Comparison of ENCODE assay signal across 2 cellular contexts in the genomic region with DNA sequence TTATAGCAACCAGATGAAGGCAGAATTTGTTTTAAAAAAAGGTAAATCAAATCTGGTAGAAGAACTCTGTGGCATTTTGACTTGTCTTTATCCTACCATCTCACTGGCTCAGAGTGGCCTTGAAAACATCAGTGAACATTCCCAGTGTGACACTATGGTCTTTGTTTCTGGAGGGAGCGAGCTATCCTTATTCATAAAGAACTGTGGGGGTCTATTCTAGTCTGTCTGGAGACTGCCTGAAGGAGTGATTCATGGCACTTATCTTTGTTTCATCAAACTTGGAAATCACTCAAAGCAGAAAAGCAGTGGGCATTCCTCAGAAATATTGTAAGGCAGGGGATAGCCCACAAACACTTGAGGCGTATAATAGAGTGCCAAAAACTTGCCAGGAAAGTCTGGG.
TF ChIP-seq lines count a peak whose summit lies in the region.

No MANE protein-coding gene starts in this region.

TF ChIP-seq in SK-N-SH treated with all-trans-retinoic acid at 6 μM for 48 hours, 23 proteins besides CTCF, POLR2A, EP300 and RAD21 (continued from another document):
- TF ChIP-seq, protein P1, sequence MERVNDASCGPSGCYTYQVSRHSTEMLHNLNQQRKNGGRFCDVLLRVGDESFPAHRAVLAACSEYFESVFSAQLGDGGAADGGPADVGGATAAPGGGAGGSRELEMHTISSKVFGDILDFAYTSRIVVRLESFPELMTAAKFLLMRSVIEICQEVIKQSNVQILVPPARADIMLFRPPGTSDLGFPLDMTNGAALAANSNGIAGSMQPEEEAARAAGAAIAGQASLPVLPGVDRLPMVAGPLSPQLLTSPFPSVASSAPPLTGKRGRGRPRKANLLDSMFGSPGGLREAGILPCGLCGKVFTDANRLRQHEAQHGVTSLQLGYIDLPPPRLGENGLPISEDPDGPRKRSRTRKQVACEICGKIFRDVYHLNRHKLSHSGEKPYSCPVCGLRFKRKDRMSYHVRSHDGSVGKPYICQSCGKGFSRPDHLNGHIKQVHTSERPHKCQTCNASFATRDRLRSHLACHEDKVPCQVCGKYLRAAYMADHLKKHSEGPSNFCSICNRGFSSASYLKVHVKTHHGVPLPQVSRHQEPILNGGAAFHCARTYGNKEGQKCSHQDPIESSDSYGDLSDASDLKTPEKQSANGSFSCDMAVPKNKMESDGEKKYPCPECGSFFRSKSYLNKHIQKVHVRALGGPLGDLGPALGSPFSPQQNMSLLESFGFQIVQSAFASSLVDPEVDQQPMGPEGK (CRISPR knock-in tag; IDR thresholded peaks at IDR 0.05; ENCODE audit: borderline replicate concordance): peak; percentile 34; the same call in 1 of the 2 replicates
- TF ChIP-seq PPARA (CRISPR knock-in tag; IDR thresholded peaks at IDR 0.05; ENCODE audit: borderline replicate concordance) (no peak), TCF4 (CRISPR knock-in tag; IDR thresholded peaks at IDR 0.05; ENCODE audit: borderline replicate concordance) (peak; percentile 31; the same call in 1 of the 2 replicates), TOX (CRISPR knock-in tag; IDR thresholded peaks at IDR 0.05; ENCODE audit: borderline replicate concordance) (no peak), SNAI2 (CRISPR knock-in tag; IDR thresholded peaks at IDR 0.05) (no peak), ZC3H10 (CRISPR knock-in tag; IDR thresholded peaks at IDR 0.05) (no peak), BACH2 (CRISPR knock-in tag; IDR thresholded peaks at IDR 0.05; ENCODE audit: borderline replicate concordance) (no peak), OSR1 (CRISPR knock-in tag; IDR thresholded peaks at IDR 0.05) (no peak), ZNF8 (CRISPR knock-in tag; IDR thresholded peaks at IDR 0.05) (no peak), ESRRG (CRISPR knock-in tag; IDR thresholded peaks at IDR 0.05) (no peak), ZFP30 (CRISPR knock-in tag; IDR thresholded peaks at IDR 0.05) (no peak), ZFP3 (CRISPR knock-in tag; IDR thresholded peaks at IDR 0.05) (0 out of 2 replicates have a peak, but pooled peaks have one; percentile 19), GLIS3 (CRISPR knock-in tag; IDR thresholded peaks at IDR 0.05) (no peak), RARB (CRISPR knock-in tag; IDR thresholded peaks at IDR 0.05) (no peak)
- TF ChIP-seq, protein P2, sequence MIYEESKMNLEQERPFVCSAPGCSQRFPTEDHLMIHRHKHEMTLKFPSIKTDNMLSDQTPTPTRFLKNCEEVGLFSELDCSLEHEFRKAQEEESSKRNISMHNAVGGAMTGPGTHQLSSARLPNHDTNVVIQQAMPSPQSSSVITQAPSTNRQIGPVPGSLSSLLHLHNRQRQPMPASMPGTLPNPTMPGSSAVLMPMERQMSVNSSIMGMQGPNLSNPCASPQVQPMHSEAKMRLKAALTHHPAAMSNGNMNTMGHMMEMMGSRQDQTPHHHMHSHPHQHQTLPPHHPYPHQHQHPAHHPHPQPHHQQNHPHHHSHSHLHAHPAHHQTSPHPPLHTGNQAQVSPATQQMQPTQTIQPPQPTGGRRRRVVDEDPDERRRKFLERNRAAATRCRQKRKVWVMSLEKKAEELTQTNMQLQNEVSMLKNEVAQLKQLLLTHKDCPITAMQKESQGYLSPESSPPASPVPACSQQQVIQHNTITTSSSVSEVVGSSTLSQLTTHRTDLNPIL (CRISPR knock-in tag; IDR thresholded peaks at IDR 0.05; ENCODE audit: low read depth): 0 out of 2 replicates have a peak, but pooled peaks have one; percentile 48
- TF ChIP-seq, protein P3, sequence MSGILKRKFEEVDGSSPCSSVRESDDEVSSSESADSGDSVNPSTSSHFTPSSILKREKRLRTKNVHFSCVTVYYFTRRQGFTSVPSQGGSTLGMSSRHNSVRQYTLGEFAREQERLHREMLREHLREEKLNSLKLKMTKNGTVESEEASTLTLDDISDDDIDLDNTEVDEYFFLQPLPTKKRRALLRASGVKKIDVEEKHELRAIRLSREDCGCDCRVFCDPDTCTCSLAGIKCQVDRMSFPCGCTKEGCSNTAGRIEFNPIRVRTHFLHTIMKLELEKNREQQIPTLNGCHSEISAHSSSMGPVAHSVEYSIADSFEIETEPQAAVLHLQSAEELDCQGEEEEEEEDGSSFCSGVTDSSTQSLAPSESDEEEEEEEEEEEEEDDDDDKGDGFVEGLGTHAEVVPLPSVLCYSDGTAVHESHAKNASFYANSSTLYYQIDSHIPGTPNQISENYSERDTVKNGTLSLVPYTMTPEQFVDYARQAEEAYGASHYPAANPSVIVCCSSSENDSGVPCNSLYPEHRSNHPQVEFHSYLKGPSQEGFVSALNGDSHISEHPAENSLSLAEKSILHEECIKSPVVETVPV (CRISPR knock-in tag; IDR thresholded peaks at IDR 0.05): no peak
- TF ChIP-seq, protein P4, sequence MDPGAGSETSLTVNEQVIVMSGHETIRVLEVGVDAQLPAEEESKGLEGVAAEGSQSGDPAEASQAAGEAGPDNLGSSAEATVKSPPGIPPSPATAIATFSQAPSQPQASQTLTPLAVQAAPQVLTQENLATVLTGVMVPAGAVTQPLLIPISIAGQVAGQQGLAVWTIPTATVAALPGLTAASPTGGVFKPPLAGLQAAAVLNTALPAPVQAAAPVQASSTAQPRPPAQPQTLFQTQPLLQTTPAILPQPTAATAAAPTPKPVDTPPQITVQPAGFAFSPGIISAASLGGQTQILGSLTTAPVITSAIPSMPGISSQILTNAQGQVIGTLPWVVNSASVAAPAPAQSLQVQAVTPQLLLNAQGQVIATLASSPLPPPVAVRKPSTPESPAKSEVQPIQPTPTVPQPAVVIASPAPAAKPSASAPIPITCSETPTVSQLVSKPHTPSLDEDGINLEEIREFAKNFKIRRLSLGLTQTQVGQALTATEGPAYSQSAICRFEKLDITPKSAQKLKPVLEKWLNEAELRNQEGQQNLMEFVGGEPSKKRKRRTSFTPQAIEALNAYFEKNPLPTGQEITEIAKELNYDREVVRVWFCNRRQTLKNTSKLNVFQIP (CRISPR knock-in tag; IDR thresholded peaks at IDR 0.05; ENCODE audit: borderline replicate concordance, low read depth): no peak

TF ChIP-seq in SK-N-SH, 30 proteins besides CTCF, POLR2A, EP300 and RAD21 (continued from another document):
- TF ChIP-seq, protein P5, sequence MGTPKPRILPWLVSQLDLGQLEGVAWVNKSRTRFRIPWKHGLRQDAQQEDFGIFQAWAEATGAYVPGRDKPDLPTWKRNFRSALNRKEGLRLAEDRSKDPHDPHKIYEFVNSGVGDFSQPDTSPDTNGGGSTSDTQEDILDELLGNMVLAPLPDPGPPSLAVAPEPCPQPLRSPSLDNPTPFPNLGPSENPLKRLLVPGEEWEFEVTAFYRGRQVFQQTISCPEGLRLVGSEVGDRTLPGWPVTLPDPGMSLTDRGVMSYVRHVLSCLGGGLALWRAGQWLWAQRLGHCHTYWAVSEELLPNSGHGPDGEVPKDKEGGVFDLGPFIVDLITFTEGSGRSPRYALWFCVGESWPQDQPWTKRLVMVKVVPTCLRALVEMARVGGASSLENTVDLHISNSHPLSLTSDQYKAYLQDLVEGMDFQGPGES (IDR thresholded peaks at IDR 0.05; ENCODE audit: low read depth, low read length): no peak
- TF ChIP-seq RFX5 (IDR thresholded peaks at IDR 0.05; ENCODE audit: low read length) (no peak), FOXJ3 (CRISPR knock-in tag; IDR thresholded peaks at IDR 0.05) (no peak), TEAD4 (IDR thresholded peaks at IDR 0.05; ENCODE audit: borderline replicate concordance, insufficient read depth) (no peak), MXI1 (IDR thresholded peaks at IDR 0.05; ENCODE audit: low read depth, low read length) (no peak), GABPA (IDR thresholded peaks at IDR 0.05; ENCODE audit: low read depth) (no peak), TCF12 (IDR thresholded peaks at IDR 0.05) (no peak)
- TF ChIP-seq, protein P6, sequence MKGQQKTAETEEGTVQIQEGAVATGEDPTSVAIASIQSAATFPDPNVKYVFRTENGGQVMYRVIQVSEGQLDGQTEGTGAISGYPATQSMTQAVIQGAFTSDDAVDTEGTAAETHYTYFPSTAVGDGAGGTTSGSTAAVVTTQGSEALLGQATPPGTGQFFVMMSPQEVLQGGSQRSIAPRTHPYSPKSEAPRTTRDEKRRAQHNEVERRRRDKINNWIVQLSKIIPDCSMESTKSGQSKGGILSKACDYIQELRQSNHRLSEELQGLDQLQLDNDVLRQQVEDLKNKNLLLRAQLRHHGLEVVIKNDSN (IDR thresholded peaks at IDR 0.05; ENCODE audit: borderline replicate concordance, low read depth): no peak
- TF ChIP-seq, protein P7, sequence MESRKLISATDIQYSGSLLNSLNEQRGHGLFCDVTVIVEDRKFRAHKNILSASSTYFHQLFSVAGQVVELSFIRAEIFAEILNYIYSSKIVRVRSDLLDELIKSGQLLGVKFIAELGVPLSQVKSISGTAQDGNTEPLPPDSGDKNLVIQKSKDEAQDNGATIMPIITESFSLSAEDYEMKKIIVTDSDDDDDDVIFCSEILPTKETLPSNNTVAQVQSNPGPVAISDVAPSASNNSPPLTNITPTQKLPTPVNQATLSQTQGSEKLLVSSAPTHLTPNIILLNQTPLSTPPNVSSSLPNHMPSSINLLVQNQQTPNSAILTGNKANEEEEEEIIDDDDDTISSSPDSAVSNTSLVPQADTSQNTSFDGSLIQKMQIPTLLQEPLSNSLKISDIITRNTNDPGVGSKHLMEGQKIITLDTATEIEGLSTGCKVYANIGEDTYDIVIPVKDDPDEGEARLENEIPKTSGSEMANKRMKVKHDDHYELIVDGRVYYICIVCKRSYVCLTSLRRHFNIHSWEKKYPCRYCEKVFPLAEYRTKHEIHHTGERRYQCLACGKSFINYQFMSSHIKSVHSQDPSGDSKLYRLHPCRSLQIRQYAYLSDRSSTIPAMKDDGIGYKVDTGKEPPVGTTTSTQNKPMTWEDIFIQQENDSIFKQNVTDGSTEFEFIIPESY (IDR thresholded peaks at IDR 0.05; ENCODE audit: borderline replicate concordance, low read depth): no peak
